ENCODE assay signal across 34 cellular contexts in genomic region chr17:49825645-49826044, GRCh38. TPM values are rescaled to one million over a fixed set of nuclear protein-coding genes. Genes with fewer than 3 reads are reported as not detected.
"Had no signal": no experiment of that assay in that cellular context is flagged by ENCODE, and none has a peak within 500 bp of the region (broad histone marks: within the 10 kb centered on the region; RNA-seq: fewer than 3 reads in every experiment).

No MANE protein-coding gene starts in this region.

- ATAC-seq: activated T-cell treated with anti-CD3 and anti-CD28 coated beads, Interleukin-2, amount 50 U/mL, for 4 hours; Panc1 had no signal

- H3K4me3 ChIP-seq: SJCRH30, SK-N-MC had no signal

- H3K4me1 Mint-ChIP-seq: activated B cell treated with CpG ODN at 0.5 μM for 24 hours had no signal

- H3K27me3 Mint-ChIP-seq: activated B cell treated with CpG ODN at 0.5 μM for 24 hours; activated CD4-positive, alpha-beta memory T cell treated with anti-CD3 and anti-CD28 coated beads for 36 hours; activated naive CD8-positive, alpha-beta T cell treated with anti-CD3 and anti-CD28 coated beads for 36 hours; central memory CD8-positive, alpha-beta T cell had no signal

- H3K27me3 ChIP-seq: brain microvascular endothelial cell, SJCRH30 had no signal

- H3K4me3 Mint-ChIP-seq: activated B cell treated with CpG ODN at 0.5 μM for 24 hours; activated CD4-positive, alpha-beta memory T cell treated with anti-CD3 and anti-CD28 coated beads for 36 hours; activated naive CD8-positive, alpha-beta T cell treated with anti-CD3 and anti-CD28 coated beads for 36 hours; activated T-cell treated with anti-CD3 and anti-CD28 coated beads, Interleukin-2, amount 50 U/mL, for 4 hours; activated T-helper 1 cell treated with anti-CD3 and anti-CD28 coated beads, Interleukin-12 subunit alpha, Interleukin-12 subunit beta, Interleukin-2, Interleukin-4 antibody, amounts not matched to agents 30 ng/mL and 10 ng/mL and 1 ng/mL, durations not matched to agents 14 hours and 24 hours and 36 hours; central memory CD8-positive, alpha-beta T cell; T-helper 2 cell treated with Interferon-gamma antibody and Interleukin-4, amounts not matched to agents 5 μg/mL and 100 μg/mL, for 36 hours had no signal

- H3K27ac Mint-ChIP-seq: activated B cell treated with CpG ODN at 0.5 μM for 24 hours; activated CD4-positive, alpha-beta memory T cell treated with anti-CD3 and anti-CD28 coated beads for 36 hours; activated naive CD8-positive, alpha-beta T cell treated with anti-CD3 and anti-CD28 coated beads for 36 hours; activated T-helper 1 cell treated with anti-CD3 and anti-CD28 coated beads, Interleukin-12 subunit alpha, Interleukin-12 subunit beta, Interleukin-2, Interleukin-4 antibody, amounts not matched to agents 30 ng/mL and 10 ng/mL and 1 ng/mL, durations not matched to agents 14 hours and 24 hours and 36 hours; T-helper 2 cell treated with Interferon-gamma antibody and Interleukin-4, amounts not matched to agents 5 μg/mL and 100 μg/mL, for 36 hours had no signal

- H3K27ac ChIP-seq: brain microvascular endothelial cell, SJCRH30, SK-N-MC had no signal

- H3K9me3 ChIP-seq: SJCRH30 had no signal

- H3K9me3 Mint-ChIP-seq: activated B cell treated with CpG ODN at 0.5 μM for 24 hours; activated CD4-positive, alpha-beta memory T cell treated with anti-CD3 and anti-CD28 coated beads for 36 hours; activated naive CD8-positive, alpha-beta T cell treated with anti-CD3 and anti-CD28 coated beads for 36 hours; activated T-cell treated with anti-CD3 and anti-CD28 coated beads, Interleukin-2, amount 50 U/mL, for 4 hours; activated T-helper 1 cell treated with anti-CD3 and anti-CD28 coated beads, Interleukin-12 subunit alpha, Interleukin-12 subunit beta, Interleukin-2, Interleukin-4 antibody, amounts not matched to agents 30 ng/mL and 10 ng/mL and 1 ng/mL, durations not matched to agents 14 hours and 24 hours and 36 hours; central memory CD8-positive, alpha-beta T cell; T-helper 2 cell treated with Interferon-gamma antibody and Interleukin-4, amounts not matched to agents 5 μg/mL and 100 μg/mL, for 36 hours had no signal

- DNase-seq: activated B cell treated with CpG ODN at 0.5 μM for 24 hours; activated CD4-positive, alpha-beta memory T cell treated with anti-CD3 and anti-CD28 coated beads for 36 hours; activated CD4-positive, alpha-beta T cell treated with anti-CD3 and anti-CD28 coated beads for 4 hours; activated CD4-positive, alpha-beta T cell treated with anti-CD3 and anti-CD28 coated beads, Interleukin-2, amount 50 U/mL, for 1 hour; activated CD4-positive, CD25-positive, alpha-beta regulatory T cell treated with anti-CD3 and anti-CD28 coated beads, Interleukin-2, amount 50 U/mL, for 72 hours; activated CD8-positive, alpha-beta memory T cell treated with anti-CD3 and anti-CD28 coated beads, Interleukin-2, amount 50 U/mL, for 4 hours; activated gamma-delta T cell treated with Interleukin-2 at 50 U/mL for 16 hours; activated naive CD4-positive, alpha-beta T cell treated with anti-CD3 and anti-CD28 coated beads, Interleukin-2, amount 50 U/mL, for 16 hours; activated naive CD8-positive, alpha-beta T cell treated with anti-CD3 and anti-CD28 coated beads for 36 hours; activated T-cell treated with anti-CD3 and anti-CD28 coated beads for 4 hours; activated T-cell treated with anti-CD3 and anti-CD28 coated beads, Interleukin-2, amount 50 U/mL, for 4 hours; amniotic stem cell; aorta; brain microvascular endothelial cell; NCI-H1092 treated with DMSO at 0.1 percent for 48 hours; NCI-H1417; NCI-H146; NCI-H187 treated with DMSO at 0.1 percent for 48 hours; NCI-H2081; NCI-H2171 treated with DMSO at 0.1 percent for 48 hours; NCI-H2227 treated with DMSO at 0.1 percent for 48 hours; NCI-H446 treated with DMSO at 0.1 percent for 48 hours; NCI-H524; NCI-H69; SHP77; SJCRH30 had no signal

- H3K4me1 ChIP-seq: SJCRH30 had no signal

RNA-seq across cellular contexts. Expression of gene TAC4, which starts 22.2 kb away (rescaled TPM):
- total RNA-seq: activated B cell treated with CpG ODN at 0.5 μM for 24 hours; activated CD4-positive, alpha-beta memory T cell treated with anti-CD3 and anti-CD28 coated beads for 36 hours; activated naive CD8-positive, alpha-beta T cell treated with anti-CD3 and anti-CD28 coated beads for 36 hours; activated T-cell treated with anti-CD3 and anti-CD28 coated beads, Interleukin-2, amount 50 U/mL, for 4 hours; activated T-helper 1 cell treated with anti-CD3 and anti-CD28 coated beads, Interleukin-12 subunit alpha, Interleukin-12 subunit beta, Interleukin-2, Interleukin-4 antibody, amounts not matched to agents 30 ng/mL and 10 ng/mL and 1 ng/mL, durations not matched to agents 14 hours and 24 hours and 36 hours; aorta; M059J; RPMI7951; SJCRH30; T-helper 1 cell treated with Interleukin-12 subunit alpha and Interleukin-12 subunit beta and Interleukin-4 antibody, amounts not matched to agents 30 ng/mL and 1 ng/mL, for 36 hours had no signal
